In genomic region chr18:48786621-48787522, GRCh38 we compare ENCODE assay signal across 17 cellular contexts.
DNase-seq lines count a peak whose midpoint lies in the region; ATAC-seq, FAIRE-seq and TF ChIP-seq lines count a peak whose summit lies in the region.
"Had no signal": no experiment of that assay in that cellular context is flagged by ENCODE, and none has a peak within 500 bp of the region (broad histone marks: within the 10 kb centered on the region; RNA-seq: fewer than 3 reads in every experiment).

No MANE protein-coding gene starts in this region.

- no peak overlapping the region for H2AK5ac ChIP-seq in IMR-90 (ENCODE audit: low read depth, low read length)

- dilution Hi-C loops in IMR-90 (cut with HindIII; ENCODE audit: low sequenced_read_pairs, unreplicated experiment) = no loop called here

- in situ Hi-C loops in IMR-90 (cut with MboI; ENCODE audit: low sequenced_read_pairs) = no loop called here

- TF ChIP-seq RAD21 in IMR-90 (IDR thresholded peaks at IDR 0.05; ENCODE audit: low read length) = no peak

- POLR2A ChIA-PET in IMR-90 (lab: Charles Lee; ENCODE audit: unreplicated experiment) = interaction anchor here (0.6 kb wide), 1 partner anchor 10 kb away, joined by 4 read pairs; no protein-coding TSS in a partner anchor

- H3K79me2 ChIP-seq in astrocyte (ENCODE audit: insufficient read depth, low read length) = no peaks in the 10 kb centered on the region

- peaks cover 43% of the 10 kb centered on the region for H3K9me1 ChIP-seq in IMR-90 (ENCODE audit: insufficient read depth, low read length)

- H2AFZ ChIP-seq in IMR-90 (replicated peaks; ENCODE audit: low read length, poor library complexity) (peak overlapping the region; percentile 6), astrocyte (ENCODE audit: low read depth, low read length) (no peak overlapping the region)

- peaks cover 16% of the 10 kb centered on the region for H3K4me1 ChIP-seq in IMR-90 (ENCODE audit: control insufficient read depth, insufficient read depth, low read length)
- peaks cover 37% of the 10 kb centered on the region for H3K4me1 ChIP-seq in astrocyte (ENCODE audit: insufficient read depth, low read length)
- peaks cover 0 to 43% (median 19%) of the 10 kb centered on the region in 4 donors for H3K4me1 ChIP-seq in sigmoid colon

- no peak overlapping the region for H3K14ac ChIP-seq in IMR-90 (replicated peaks; ENCODE audit: low read depth, low read length)

- no peak for ATAC-seq in IMR-90 (ENCODE audit: low read depth)
- ATAC-seq in GM18519 (IDR thresholded peaks at IDR 0.05; ENCODE audit: low FRiP score, unreplicated experiment) = no peak
- ATAC-seq in GM21515 (IDR thresholded peaks at IDR 0.05; ENCODE audit: unreplicated experiment) = no peak
- ATAC-seq: activated CD8-positive, alpha-beta T cell treated with anti-CD3 and anti-CD28 coated beads for 36 hours had no signal

- peaks cover 42% of the 10 kb centered on the region for H3K4me1 Mint-ChIP-seq in astrocyte (ENCODE audit: low read depth, unreplicated experiment)

- no peak overlapping the region for H4K91ac ChIP-seq in IMR-90 (ENCODE audit: insufficient read depth, low read depth, low read length)

- H3K36me3 Mint-ChIP-seq in astrocyte (ENCODE audit: low read depth, unreplicated experiment) = peaks cover 40% of the 10 kb centered on the region

- H3K23ac ChIP-seq in IMR-90 (ENCODE audit: low read depth, low read length) = no peak overlapping the region

- no peak for TF ChIP-seq EP300 in sigmoid colon (IDR thresholded peaks at IDR 0.05)

- no peak overlapping the region for H4K5ac ChIP-seq in IMR-90 (ENCODE audit: low read depth, low read length)

- CTCF ChIA-PET in IMR-90 (lab: Yijun Ruan, JAX) = interaction anchor here (0.8 kb wide), 1 partner anchor 10 kb away, joined by 3 read pairs; no protein-coding TSS in a partner anchor

- no peaks in the 10 kb centered on the region for H3K9me3 Mint-ChIP-seq in astrocyte (ENCODE audit: unreplicated experiment)
- H3K9me3 Mint-ChIP-seq: activated T-helper 1 cell treated with anti-CD3 and anti-CD28 coated beads, Interleukin-12 subunit alpha, Interleukin-12 subunit beta, Interleukin-2, Interleukin-4 antibody, amounts not matched to agents 30 ng/mL and 10 ng/mL and 1 ng/mL, durations not matched to agents 14 hours and 24 hours and 36 hours had no signal

- H2BK15ac ChIP-seq in IMR-90 (ENCODE audit: low read depth, low read length) = no peak overlapping the region

- H2BK20ac ChIP-seq in IMR-90 (ENCODE audit: low read depth, low read length) = no peak overlapping the region

- no peak overlapping the region for H3K4me3 Mint-ChIP-seq in astrocyte (ENCODE audit: unreplicated experiment)
- H3K4me3 Mint-ChIP-seq: activated CD8-positive, alpha-beta T cell treated with anti-CD3 and anti-CD28 coated beads for 36 hours; activated T-helper 1 cell treated with anti-CD3 and anti-CD28 coated beads, Interleukin-12 subunit alpha, Interleukin-12 subunit beta, Interleukin-2, Interleukin-4 antibody, amounts not matched to agents 30 ng/mL and 10 ng/mL and 1 ng/mL, durations not matched to agents 14 hours and 24 hours and 36 hours had no signal

- peak overlapping the region; percentile 66 for H3K27ac Mint-ChIP-seq in astrocyte (ENCODE audit: unreplicated experiment)
- H3K27ac Mint-ChIP-seq: activated CD8-positive, alpha-beta T cell treated with anti-CD3 and anti-CD28 coated beads for 36 hours; activated T-helper 1 cell treated with anti-CD3 and anti-CD28 coated beads, Interleukin-12 subunit alpha, Interleukin-12 subunit beta, Interleukin-2, Interleukin-4 antibody, amounts not matched to agents 30 ng/mL and 10 ng/mL and 1 ng/mL, durations not matched to agents 14 hours and 24 hours and 36 hours had no signal

- H4K8ac ChIP-seq in IMR-90 (ENCODE audit: low read depth in 2 of 2, low read length in 2 of 2) = no peak overlapping the region

- H2BK120ac ChIP-seq in IMR-90 (ENCODE audit: low read depth, low read length) = no peak overlapping the region

- TF ChIP-seq POLR2A in IMR-90 (IDR thresholded peaks at IDR 0.05; ENCODE audit: low read depth, low read length) (no peak), sigmoid colon (IDR thresholded peaks at IDR 0.05) (no peak)

- intact Hi-C loops in IMR-90 (cut with micrococcal nuclease) = no loop called here
- intact Hi-C loops in sigmoid colon (cut with DNase I) = no loop called here

- peaks cover 47% of the 10 kb centered on the region for H3K36me3 ChIP-seq in IMR-90 (ENCODE audit: control insufficient read depth, insufficient read depth, low read length)
- H3K36me3 ChIP-seq in astrocyte (ENCODE audit: insufficient read depth, low read length) = no peaks in the 10 kb centered on the region
- peaks cover 0 to 24% (median 5%) of the 10 kb centered on the region in 4 donors for H3K36me3 ChIP-seq in sigmoid colon

- no peak overlapping the region for H3K4ac ChIP-seq in IMR-90 (ENCODE audit: low read depth, low read length)

- H3K4me2 ChIP-seq in IMR-90 (ENCODE audit: low read depth, low read length) = no peak overlapping the region
- peak overlapping the region; percentile 18 for H3K4me2 ChIP-seq in astrocyte (ENCODE audit: low read length)

- no peaks in the 10 kb centered on the region for H3K27me3 Mint-ChIP-seq in astrocyte (ENCODE audit: low read depth, unreplicated experiment)
- H3K27me3 Mint-ChIP-seq: activated CD8-positive, alpha-beta T cell treated with anti-CD3 and anti-CD28 coated beads for 36 hours had no signal

- no peak overlapping the region for H2BK5ac ChIP-seq in IMR-90 (ENCODE audit: low read depth, low read length, poor library complexity, severe bottlenecking)

- no peak overlapping the region for H3K56ac ChIP-seq in IMR-90 (ENCODE audit: extremely low read depth, insufficient read depth, low read length)

- no peaks in the 10 kb centered on the region for H3K27me3 ChIP-seq in IMR-90 (ENCODE audit: control insufficient read depth, insufficient read depth, low read length)
- H3K27me3 ChIP-seq in astrocyte (ENCODE audit: insufficient read depth, low read length) = no peaks in the 10 kb centered on the region
- no peaks in the 10 kb centered on the region for H3K27me3 ChIP-seq in sigmoid colon
- H3K27me3 ChIP-seq: stomach had no signal

- no peak overlapping the region for H3K9ac ChIP-seq in IMR-90 (ENCODE audit: low read depth, low read length)
- H3K9ac ChIP-seq in astrocyte (ENCODE audit: low read length) = no peak overlapping the region

- peaks cover 14% of the 10 kb centered on the region for H4K20me1 ChIP-seq in IMR-90 (ENCODE audit: insufficient read depth, low read length)
- no peaks in the 10 kb centered on the region for H4K20me1 ChIP-seq in astrocyte (ENCODE audit: insufficient read depth, low read length)

- BruUV-seq in IMR-90 (replicated peaks; lab: Mats Ljungman, UMichigan) = no TSS peak

- H2AK9ac ChIP-seq in IMR-90 (replicated peaks; ENCODE audit: low read depth, low read length, poor library complexity) = peak overlapping the region; percentile 9

- FAIRE-seq in astrocyte (lab: Jason Lieb, UNC) = no peak

- DNase-seq in IMR-90 (no peak), astrocyte (ENCODE audit: low read depth) (no peak), islet precursor cell (peak; percentile 48), sigmoid colon (peak; percentile 61), HUDEP-2 (lab: John Stamatoyannopoulos, UW; ENCODE audit: unreplicated experiment in 76 of 76) (no peak)
- DNase-seq in activated naive CD4-positive, alpha-beta T cell (lab: John Stamatoyannopoulos, UW) = no peak
- DNase-seq: activated CD8-positive, alpha-beta T cell treated with anti-CD3 and anti-CD28 coated beads for 36 hours; C1 segment of cervical spinal cord; DMS53; GOT3; NCI-H1105; NK-92 treated with Interleukin-12 subunit alpha and Interleukin-12 subunit beta, amount 100 ng/mL, for 24 hours; stomach had no signal

- no peak overlapping the region for H3K4me3 ChIP-seq in IMR-90 (ENCODE audit: insufficient read depth, low read depth, low read length)
- H3K4me3 ChIP-seq in astrocyte (ENCODE audit: insufficient read depth, low read depth, low read length) = no peak overlapping the region
- no peak overlapping the region for H3K4me3 ChIP-seq in sigmoid colon
- H3K4me3 ChIP-seq: SK-N-MC, stomach had no signal

- H3K9me3 ChIP-seq in IMR-90 (ENCODE audit: control insufficient read depth, insufficient read depth, low read length) (no peaks in the 10 kb centered on the region), astrocyte (ENCODE audit: insufficient read depth, low read depth, low read length) (no peaks in the 10 kb centered on the region), sigmoid colon (no peaks in the 10 kb centered on the region)
- H3K9me3 ChIP-seq: stomach had no signal

- no peak overlapping the region for H3K27ac ChIP-seq in IMR-90 (ENCODE audit: insufficient read depth, low read length)
- H3K27ac ChIP-seq in astrocyte (ENCODE audit: low read depth, low read length) = no peak overlapping the region
- peak overlapping the region in 2 of 4 donors; percentile 2 to 55 for H3K27ac ChIP-seq in sigmoid colon
- H3K27ac ChIP-seq: SK-N-MC, stomach had no signal

- TF ChIP-seq CTCF in IMR-90 (conservative IDR thresholded peaks at IDR 0.05; ENCODE audit: low read depth, low read length) (no peak), astrocyte (IDR thresholded peaks at IDR 0.05; ENCODE audit: insufficient read depth, low read depth, low read length) (no peak), sigmoid colon (IDR thresholded peaks at IDR 0.05) (no peak)

- WGBS in IMR-90 (ENCODE audit: extremely low coverage in 2 of 2, insufficient read length in 1 of 2), 2 experiments = 86% methylated on average over 2 of the region's 10 CpGs; no CpG with 5 or more reads in 1 of the 2 experiments
- WGBS in sigmoid colon, 2 donors = 81 to 83% methylated on average over 10 of the region's 10 CpGs

- peaks cover 22 to 78% of the 10 kb centered on the region in 2 experiments for H3K79me1 ChIP-seq in IMR-90 (ENCODE audit: low read depth in 1 of 2, low read length in 2 of 2)

- H3K18ac ChIP-seq in IMR-90 (ENCODE audit: low read depth, low read length) = no peak overlapping the region

TF ChIP-seq in IMR-90, 13 proteins besides CTCF, POLR2A, EP300 and RAD21 (continues in another document):
- TF ChIP-seq USF2 (IDR thresholded peaks at IDR 0.05; ENCODE audit: low read depth, low read length) = no peak
- TF ChIP-seq RFX5 (IDR thresholded peaks at IDR 0.05; ENCODE audit: low read depth, low read length) = no peak

Comparison
In these comparisons a context has a peak if more than half of its experiments do, and no peak if none do; other contexts are left out.
1. DNase-seq: peak in islet precursor cell (single experiment) and sigmoid colon (single experiment); none in IMR-90 (single experiment), astrocyte (single experiment), HUDEP-2 (0 of 76) and activated naive CD4-positive, alpha-beta T cell (0 of 4).